In the genomic region with DNA sequence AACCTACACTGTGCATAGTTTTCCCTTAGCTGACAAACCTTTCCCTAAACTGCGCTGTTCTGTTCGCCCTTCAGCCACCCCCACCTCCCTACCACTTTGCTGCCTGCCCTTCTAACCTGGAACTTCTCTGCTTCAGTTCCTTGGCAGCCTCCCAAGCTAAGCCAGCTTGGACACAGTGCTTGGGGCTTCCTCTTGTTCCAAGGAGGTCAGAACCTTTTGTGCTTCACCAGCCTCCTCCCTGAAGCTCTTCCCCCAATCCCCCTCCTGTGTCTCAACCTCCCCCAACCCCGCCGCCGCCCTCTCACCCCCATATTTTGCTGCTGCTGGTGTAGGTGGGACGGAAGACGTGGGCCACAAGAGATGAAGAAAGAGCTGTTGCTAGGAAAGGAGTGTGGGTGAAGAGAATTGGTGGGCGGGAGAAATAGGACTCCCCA, we compare ENCODE assay signal across 8 cellular contexts. TPM values are rescaled to one million over a fixed set of nuclear protein-coding genes. Genes with fewer than 3 reads are reported as not detected.
DNase-seq lines count a peak whose midpoint lies in the region; ATAC-seq, FAIRE-seq and TF ChIP-seq lines count a peak whose summit lies in the region.

No MANE protein-coding gene starts in this region.

- CTCF ChIA-PET in activated CD4-positive, alpha-beta T cell treated with anti-CD3 and anti-CD28 coated beads, Interleukin-2, amount 10 ng/mL, durations not matched to agents 7 days and 5 days (lab: Charles Lee) = interaction anchor here (0.8 to 2.0 kb wide), 4 partner anchors 9 to 245 kb away, joined by 3 to 5 read pairs (median 4); no protein-coding TSS in a partner anchor

- FAIRE-seq in frontal cortex (lab: Jason Lieb, UNC) = no peak

- H3K36me3 Mint-ChIP-seq in activated CD4-positive, alpha-beta T cell treated with anti-CD3 and anti-CD28 coated beads, Interleukin-2, amount 10 ng/mL, durations not matched to agents 24 days and 14 days (ENCODE audit: low read depth) = no peaks in the 10 kb centered on the region
- H3K36me3 Mint-ChIP-seq in activated CD4-positive, alpha-beta T cell treated with anti-CD3 and anti-CD28 coated beads, Interleukin-2, amount 10 ng/mL, durations not matched to agents 7 days and 5 days (ENCODE audit: low read depth) = no peaks in the 10 kb centered on the region
- no peaks in the 10 kb centered on the region for H3K36me3 Mint-ChIP-seq in brain

- POLR2A ChIA-PET in activated CD4-positive, alpha-beta T cell treated with anti-CD3 and anti-CD28 coated beads, Interleukin-2, amount 10 ng/mL, durations not matched to agents 7 days and 5 days (lab: Charles Lee) = no interaction called here

- peak overlapping the region; percentile 62 for H3K27ac Mint-ChIP-seq in activated CD4-positive, alpha-beta T cell treated with anti-CD3 and anti-CD28 coated beads, Interleukin-2, amount 10 ng/mL, durations not matched to agents 24 days and 14 days
- H3K27ac Mint-ChIP-seq in activated CD4-positive, alpha-beta T cell treated with anti-CD3 and anti-CD28 coated beads, Interleukin-2, amount 10 ng/mL, durations not matched to agents 7 days and 5 days = no peak overlapping the region
- H3K27ac Mint-ChIP-seq in brain = peak overlapping the region; percentile 14 to 94 (median 85)
- peak overlapping the region; percentile 95 to 97 for H3K27ac Mint-ChIP-seq in stimulated activated naive CD8-positive, alpha-beta T cell treated with anti-CD3 and anti-CD28 coated beads, Interleukin-15, amount 100 ng/mL, for 72 hours

- peaks cover 5% of the 10 kb centered on the region for H3K27me3 Mint-ChIP-seq in activated CD4-positive, alpha-beta T cell treated with anti-CD3 and anti-CD28 coated beads, Interleukin-2, amount 10 ng/mL, durations not matched to agents 24 days and 14 days
- peaks cover 10% of the 10 kb centered on the region for H3K27me3 Mint-ChIP-seq in activated CD4-positive, alpha-beta T cell treated with anti-CD3 and anti-CD28 coated beads, Interleukin-2, amount 10 ng/mL, durations not matched to agents 7 days and 5 days
- peaks cover 6% of the 10 kb centered on the region for H3K27me3 Mint-ChIP-seq in brain
- H3K27me3 Mint-ChIP-seq in stimulated activated naive CD8-positive, alpha-beta T cell treated with anti-CD3 and anti-CD28 coated beads, Interleukin-15, amount 100 ng/mL, for 72 hours = no peaks in the 10 kb centered on the region

- H3K4me1 Mint-ChIP-seq in activated CD4-positive, alpha-beta T cell treated with anti-CD3 and anti-CD28 coated beads, Interleukin-2, amount 10 ng/mL, durations not matched to agents 24 days and 14 days = peaks cover 17% of the 10 kb centered on the region
- H3K4me1 Mint-ChIP-seq in activated CD4-positive, alpha-beta T cell treated with anti-CD3 and anti-CD28 coated beads, Interleukin-2, amount 10 ng/mL, durations not matched to agents 7 days and 5 days = peaks cover 1% of the 10 kb centered on the region
- peaks cover 53% of the 10 kb centered on the region for H3K4me1 Mint-ChIP-seq in brain
- peaks cover 31% of the 10 kb centered on the region for H3K4me1 Mint-ChIP-seq in stimulated activated naive CD8-positive, alpha-beta T cell treated with anti-CD3 and anti-CD28 coated beads, Interleukin-15, amount 100 ng/mL, for 72 hours

- peak; percentile 67 for ATAC-seq in left lobe of liver
- ATAC-seq in stimulated activated naive CD8-positive, alpha-beta T cell treated with anti-CD3 and anti-CD28 coated beads, Interleukin-15, amount 100 ng/mL, for 72 hours = peak; percentile 84
- ATAC-seq in GM18873 (IDR thresholded peaks at IDR 0.05; ENCODE audit: low FRiP score, unreplicated experiment) = no peak

- intact Hi-C loops in activated CD4-positive, alpha-beta T cell treated with anti-CD3 and anti-CD28 coated beads, Interleukin-2, amount 10 ng/mL, durations not matched to agents 24 days and 14 days (cut with micrococcal nuclease) = no loop called here

- peak overlapping the region; percentile 61 for H3K4me3 Mint-ChIP-seq in activated CD4-positive, alpha-beta T cell treated with anti-CD3 and anti-CD28 coated beads, Interleukin-2, amount 10 ng/mL, durations not matched to agents 24 days and 14 days
- no peak overlapping the region for H3K4me3 Mint-ChIP-seq in activated CD4-positive, alpha-beta T cell treated with anti-CD3 and anti-CD28 coated beads, Interleukin-2, amount 10 ng/mL, durations not matched to agents 7 days and 5 days
- peak overlapping the region in 2 of 5 experiments; percentile 20 to 63 for H3K4me3 Mint-ChIP-seq in brain
- H3K4me3 Mint-ChIP-seq in stimulated activated naive CD8-positive, alpha-beta T cell treated with anti-CD3 and anti-CD28 coated beads, Interleukin-15, amount 100 ng/mL, for 72 hours = peak overlapping the region; percentile 76 to 78

- H3K9me3 Mint-ChIP-seq in activated CD4-positive, alpha-beta T cell treated with anti-CD3 and anti-CD28 coated beads, Interleukin-2, amount 10 ng/mL, durations not matched to agents 24 days and 14 days = no peaks in the 10 kb centered on the region
- no peaks in the 10 kb centered on the region for H3K9me3 Mint-ChIP-seq in activated CD4-positive, alpha-beta T cell treated with anti-CD3 and anti-CD28 coated beads, Interleukin-2, amount 10 ng/mL, durations not matched to agents 7 days and 5 days
- H3K9me3 Mint-ChIP-seq in brain = peaks cover 0 to 2% (median 0%) of the 10 kb centered on the region in 5 experiments
- no peaks in the 10 kb centered on the region for H3K9me3 Mint-ChIP-seq in stimulated activated naive CD8-positive, alpha-beta T cell treated with anti-CD3 and anti-CD28 coated beads, Interleukin-15, amount 100 ng/mL, for 72 hours

- no peak for DNase-seq in activated CD4-positive, alpha-beta T cell treated with anti-CD3 and anti-CD28 coated beads, Interleukin-2, amount 10 ng/mL, durations not matched to agents 24 days and 14 days
- DNase-seq in activated CD4-positive, alpha-beta T cell treated with anti-CD3 and anti-CD28 coated beads, Interleukin-2, amount 10 ng/mL, durations not matched to agents 7 days and 5 days = no peak
- peak; percentile 87 for DNase-seq in left lobe of liver (ENCODE audit: low spot score)
- DNase-seq in stimulated activated naive CD8-positive, alpha-beta T cell treated with anti-CD3 and anti-CD28 coated beads, Interleukin-15, amount 100 ng/mL, for 72 hours = no peak
- DNase-seq in frontal cortex (ENCODE audit: low spot score in 2 of 2) = no peak
- no peak for DNase-seq in AG08395 (ENCODE audit: low spot score)

- TF ChIP-seq CTCF in brain (conservative IDR thresholded peaks at IDR 0.05) = no peak

RNA-seq across cellular contexts. Expression of a gene that starts 8.1 kb away (rescaled TPM):
- total RNA-seq in activated CD4-positive, alpha-beta T cell treated with anti-CD3 and anti-CD28 coated beads, Interleukin-2, amount 10 ng/mL, durations not matched to agents 24 days and 14 days = 13.6 and 14.9 TPM in 2 replicates
- 10 to 100 TPM; 13.6 to 14.0 TPM for total RNA-seq in activated CD4-positive, alpha-beta T cell treated with anti-CD3 and anti-CD28 coated beads, Interleukin-2, amount 10 ng/mL, durations not matched to agents 7 days and 5 days
- polyA plus RNA-seq in brain (ENCODE audit: insufficient read depth, low read depth, low replicate concordance) = 13.3 TPM
- total RNA-seq in left lobe of liver (9.6 TPM), frontal cortex (29.8 TPM)
